Comparison of ENCODE assay signal across 18 cellular contexts in the genomic region with DNA sequence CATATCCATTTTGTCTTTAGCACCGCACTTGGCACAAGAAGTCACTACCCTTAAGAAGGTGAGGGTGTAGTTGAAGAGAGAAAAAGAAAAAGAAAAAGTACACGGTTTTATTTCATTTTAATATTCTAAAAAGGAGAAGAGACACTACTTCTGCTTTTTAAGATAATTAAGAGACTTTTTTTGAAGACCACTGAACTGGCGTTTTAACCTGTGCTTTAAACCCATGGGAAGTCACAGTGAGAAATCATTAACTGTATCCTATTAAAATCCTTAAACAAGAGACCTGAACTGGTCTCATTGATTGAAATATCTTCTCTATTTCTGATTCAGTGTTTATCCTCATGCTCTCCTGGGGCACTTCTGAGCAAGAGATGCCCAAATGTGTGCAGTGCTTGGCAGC.
A peak's percentile ranks its signal among the peaks of the same experiment; 100 is the strongest.
DNase-seq lines count a peak whose midpoint lies in the region; ATAC-seq and TF ChIP-seq lines count a peak whose summit lies in the region.
"Had no signal": no experiment of that assay in that cellular context is flagged by ENCODE, and none has a peak within 500 bp of the region (broad histone marks: within the 10 kb centered on the region; RNA-seq: fewer than 3 reads in every experiment).

No MANE protein-coding gene starts in this region.

- no peaks in the 10 kb centered on the region for H3K9me3 Mint-ChIP-seq in memory B cell
- no peaks in the 10 kb centered on the region for H3K9me3 Mint-ChIP-seq in activated naive CD4-positive, alpha-beta T cell treated with anti-CD3 and anti-CD28 coated beads, Interleukin-2, amount 50 U/mL, for 72 hours
- H3K9me3 Mint-ChIP-seq: CD8-positive, alpha-beta T cell had no signal

- H2AFZ ChIP-seq in Karpas-422 (ENCODE audit: low read length): no peak overlapping the region
- H2AFZ ChIP-seq in OCI-LY7 (ENCODE audit: low read length): no peak overlapping the region

- H3K27ac Mint-ChIP-seq in memory B cell: no peak overlapping the region
- no peak overlapping the region for H3K27ac Mint-ChIP-seq in activated naive CD4-positive, alpha-beta T cell treated with anti-CD3 and anti-CD28 coated beads, Interleukin-2, amount 50 U/mL, for 72 hours
- H3K27ac Mint-ChIP-seq: CD8-positive, alpha-beta T cell had no signal

- no peaks in the 10 kb centered on the region for H4K20me1 ChIP-seq in Karpas-422 (ENCODE audit: insufficient read depth, low read depth, low read length)
- no peaks in the 10 kb centered on the region; the same call in 1 of the 2 replicates for H4K20me1 ChIP-seq in OCI-LY7 (ENCODE audit: insufficient read depth, low read length)

- H3K4me1 ChIP-seq in Karpas-422 (ENCODE audit: low read length) (peaks cover 77% of the 10 kb centered on the region), OCI-LY7 (ENCODE audit: insufficient read depth, low read length, poor library complexity, severe bottlenecking) (peaks cover 20% of the 10 kb centered on the region)

- CTCF ChIA-PET in OCI-LY7 (lab: Charles Lee; ENCODE audit: unreplicated experiment): no interaction called here

- peak; percentile 55 for ATAC-seq in memory B cell (ENCODE audit: low read depth)
- no peak for ATAC-seq in activated naive CD4-positive, alpha-beta T cell treated with anti-CD3 and anti-CD28 coated beads, Interleukin-2, amount 50 U/mL, for 72 hours
- ATAC-seq: CD8-positive, alpha-beta T cell; HCT116 had no signal

- intact Hi-C loops in OCI-LY7 (cut with micrococcal nuclease; ENCODE audit: unreplicated experiment): no loop called here

- TF ChIP-seq CTCF in OCI-LY7 (conservative IDR thresholded peaks at IDR 0.05; ENCODE audit: low read length): no peak

- peak overlapping the region; percentile 54 for H3K9ac ChIP-seq in Karpas-422 (ENCODE audit: low read length)

- POLR2A ChIA-PET in OCI-LY7 (lab: Charles Lee): interaction anchor here (0.7 to 2.5 kb wide), 4 partner anchors 10 to 1855 kb away, joined by 3 to 18 read pairs (median 4); no protein-coding TSS in a partner anchor

- peaks cover 6% of the 10 kb centered on the region; the same call in 1 of the 2 replicates for H3K36me3 ChIP-seq in Karpas-422 (ENCODE audit: insufficient read depth, low read length)
- peaks cover 5% of the 10 kb centered on the region for H3K36me3 ChIP-seq in OCI-LY7 (ENCODE audit: insufficient read depth, low read length)

- no peak overlapping the region for H3K4me3 Mint-ChIP-seq in memory B cell
- H3K4me3 Mint-ChIP-seq: CD8-positive, alpha-beta T cell had no signal

- no peaks in the 10 kb centered on the region for H3K27me3 ChIP-seq in Karpas-422 (ENCODE audit: low read length)

- no TSS peak for BruUV-seq in OCI-LY7 (replicated peaks; lab: Mats Ljungman, UMichigan)

- H3K4me1 Mint-ChIP-seq in memory B cell: peaks cover 30% of the 10 kb centered on the region

- H3K79me2 ChIP-seq in Karpas-422 (ENCODE audit: low read length): peaks cover 97% of the 10 kb centered on the region
- H3K79me2 ChIP-seq in OCI-LY7 (ENCODE audit: insufficient read depth, low read depth, low read length): no peaks in the 10 kb centered on the region; the same call in 1 of the 2 replicates

- H3K9me2 ChIP-seq in Karpas-422 (replicated peaks; ENCODE audit: insufficient read depth, low read length) (no peaks in the 10 kb centered on the region), OCI-LY7 (ENCODE audit: insufficient read depth, low read length) (no peaks in the 10 kb centered on the region)

- DNase-seq in NOMO-1 treated with DMSO at 0.1 percent for 48 hours (lab: John Stamatoyannopoulos, UW; ENCODE audit: unreplicated experiment) (peak; percentile 53), NOMO-1 treated with dmso at 0.1 percent for 144 hours (lab: John Stamatoyannopoulos, UW; ENCODE audit: unreplicated experiment) (no peak), Karpas-422 (peak; percentile 73), OCI-LY7 (ENCODE audit: low spot score) (no peak), memory B cell (ENCODE audit: low spot score in 2 of 2) (no peak), GM03348 (ENCODE audit: low spot score) (no peak)
- no peak for DNase-seq in activated naive CD4-positive, alpha-beta T cell treated with anti-CD3 and anti-CD28 coated beads, Interleukin-2, amount 50 U/mL, for 72 hours (ENCODE audit: low spot score in 2 of 2)
- no peak for DNase-seq in stimulated activated CD4-positive, alpha-beta T cell treated with anti-CD3 and anti-CD28 coated beads, Interleukin-12 subunit alpha, Interleukin-12 subunit beta, amount 100 ng/mL, for 4 hours
- DNase-seq: Calu3; CD8-positive, alpha-beta T cell; DMS53; GOT3; NCI-H1417 treated with DMSO at 0.1 percent for 48 hours; NCI-H187 treated with DMSO at 0.1 percent for 48 hours; NCI-H345; NCI-H524 treated with DMSO at 0.1 percent for 48 hours had no signal

- H3K36me3 Mint-ChIP-seq in memory B cell: peaks cover 8% of the 10 kb centered on the region
- peaks cover 0 to 6% of the 10 kb centered on the region in 2 donors for H3K36me3 Mint-ChIP-seq in activated naive CD4-positive, alpha-beta T cell treated with anti-CD3 and anti-CD28 coated beads, Interleukin-2, amount 50 U/mL, for 72 hours

- H3K9me3 ChIP-seq in Karpas-422 (ENCODE audit: low read length): no peaks in the 10 kb centered on the region
- no peaks in the 10 kb centered on the region for H3K9me3 ChIP-seq in OCI-LY7 (ENCODE audit: low read length)

- H3K4me3 ChIP-seq in Karpas-422 (ENCODE audit: low read length): peak overlapping the region; percentile 52
- H3K4me3 ChIP-seq in OCI-LY7 (ENCODE audit: low read depth, low read length, poor library complexity, severe bottlenecking): no peak overlapping the region

- H3K27ac ChIP-seq in Karpas-422 (ENCODE audit: low read length) (peak overlapping the region; percentile 94), OCI-LY7 (ENCODE audit: low read depth, low read length, poor library complexity, severe bottlenecking) (no peak overlapping the region)

- H3K4me2 ChIP-seq in Karpas-422 (ENCODE audit: low read depth, low read length, poor library complexity, severe bottlenecking) (peak overlapping the region; percentile 87), OCI-LY7 (ENCODE audit: low read length) (peak overlapping the region; percentile 24)

- H3K27me3 Mint-ChIP-seq in memory B cell: no peaks in the 10 kb centered on the region
- H3K27me3 Mint-ChIP-seq: IgD-negative memory B cell had no signal

Comparison
In these comparisons a context has a peak if more than half of its experiments do, and no peak if none do; other contexts are left out.
1. DNase-seq: peak in NOMO-1 treated with DMSO at 0.1 percent for 48 hours (single experiment) and Karpas-422 (single experiment); none in NOMO-1 treated with dmso at 0.1 percent for 144 hours (single experiment), OCI-LY7 (single experiment), memory B cell (0 of 2), GM03348 (single experiment), activated naive CD4-positive, alpha-beta T cell treated with anti-CD3 and anti-CD28 coated beads, Interleukin-2, amount 50 U/mL, for 72 hours (0 of 2) and stimulated activated CD4-positive, alpha-beta T cell treated with anti-CD3 and anti-CD28 coated beads, Interleukin-12 subunit alpha, Interleukin-12 subunit beta, amount 100 ng/mL, for 4 hours (single experiment).